In the genomic region with DNA sequence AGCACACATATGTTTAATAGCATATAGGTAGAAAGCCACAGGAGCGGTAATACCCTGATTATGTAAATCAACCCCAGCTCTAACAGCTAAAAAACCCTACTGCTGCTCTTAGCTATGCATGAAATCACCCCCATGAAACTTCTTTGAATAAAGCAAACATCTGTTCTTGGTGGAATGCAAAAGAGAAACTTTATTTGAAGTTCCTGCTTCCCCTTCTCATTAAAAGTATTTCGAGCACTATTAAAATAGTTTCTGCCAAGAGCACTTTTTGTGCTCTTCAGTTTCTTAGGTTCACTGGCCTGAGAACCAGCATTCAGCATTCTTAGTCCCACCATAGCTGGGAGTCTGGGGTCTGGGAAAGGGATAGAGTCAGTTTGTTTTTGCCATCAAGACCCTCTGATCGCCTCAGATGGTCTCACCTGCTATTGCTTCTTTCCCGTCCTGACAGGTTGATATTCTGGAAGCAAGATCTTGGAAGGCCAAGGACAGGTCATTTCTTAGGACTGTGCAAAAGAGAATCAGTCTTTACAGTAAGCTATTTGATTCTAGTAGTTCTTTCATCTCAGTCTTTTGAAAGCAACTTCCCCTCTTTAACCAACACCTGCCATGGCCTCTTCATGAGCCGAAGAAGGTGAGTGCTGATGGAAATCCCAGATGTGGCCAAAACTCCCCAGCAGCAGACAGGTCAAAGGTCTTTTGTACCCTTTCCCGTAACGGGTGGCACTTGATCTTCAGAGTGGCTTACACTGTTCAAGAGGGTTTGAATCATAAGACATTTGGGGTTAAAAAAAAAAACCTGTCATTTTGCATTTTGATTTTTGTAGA, we compare ENCODE assay signal across 9 cellular contexts.
DNase-seq lines count a peak whose midpoint lies in the region; ATAC-seq, FAIRE-seq and TF ChIP-seq lines count a peak whose summit lies in the region.
"Had no signal": no experiment of that assay in that cellular context is flagged by ENCODE, and none has a peak within 500 bp of the region (broad histone marks: within the 10 kb centered on the region; RNA-seq: fewer than 3 reads in every experiment).

No MANE protein-coding gene starts in this region.

- H3K9me3 ChIP-seq in mammary epithelial cell (replicated peaks; ENCODE audit: insufficient read depth, low read length), result no peaks in the 10 kb centered on the region

- CTCF ChIA-PET in mammary epithelial cell (lab: Charles Lee; ENCODE audit: low non-redundant PET), result no interaction called here

- BruUV-seq in mammary epithelial cell (replicated peaks; lab: Mats Ljungman, UMichigan), result no TSS peak

- intact Hi-C loops in mammary epithelial cell (cut with micrococcal nuclease), result no loop called here

- no peak for TF ChIP-seq CTCF in mammary epithelial cell (conservative IDR thresholded peaks at IDR 0.05 in 1 of 2, IDR thresholded peaks at IDR 0.05 in 1 of 2; ENCODE audit: extremely low read depth in 1 of 2, insufficient read depth in 1 of 2, low read depth in 1 of 2, low read length in 2 of 2)

- H3K27me3 ChIP-seq in mammary epithelial cell (ENCODE audit: insufficient read depth, low read length), result no peaks in the 10 kb centered on the region

- H3K4me3 ChIP-seq in mammary epithelial cell (replicated peaks in 1 of 3; ENCODE audit: insufficient read depth in 1 of 3, low read depth in 2 of 3, low read length in 3 of 3), result no peak overlapping the region

- H2AFZ ChIP-seq in mammary epithelial cell (ENCODE audit: low read depth, low read length), result no peak overlapping the region

- no peaks in the 10 kb centered on the region for H3K79me2 ChIP-seq in mammary epithelial cell (ENCODE audit: insufficient read depth, low read length)

- in situ Hi-C loops in mammary epithelial cell (cut with MboI; ENCODE audit: low sequenced_read_pairs in 2 of 2), result no loop called here

- no peak overlapping the region for H3K9ac ChIP-seq in mammary epithelial cell (ENCODE audit: insufficient read depth, low read length)

- no peaks in the 10 kb centered on the region for H3K4me1 ChIP-seq in mammary epithelial cell (ENCODE audit: insufficient read depth, low read length)

- no peak for DNase-seq in GM18507 (ENCODE audit: extremely low spot score, insufficient read length, low read depth)
- no peak for DNase-seq in H54 (ENCODE audit: insufficient read length, low spot score)
- DNase-seq in mammary epithelial cell, result no peak
- no peak for DNase-seq in NCI-H510A (lab: John Stamatoyannopoulos, UW)
- DNase-seq in NCI-H345 treated with DMSO at 0.1 percent for 48 hours (lab: John Stamatoyannopoulos, UW; ENCODE audit: unreplicated experiment), result no peak
- DNase-seq: NCI-H748 treated with DMSO at 0.1 percent for 48 hours had no signal

- no peaks in the 10 kb centered on the region for H3K36me3 ChIP-seq in mammary epithelial cell (ENCODE audit: insufficient read depth, low read length)

- ATAC-seq in GM21381 (IDR thresholded peaks at IDR 0.05; ENCODE audit: unreplicated experiment) (peak; percentile 70), HG03354 (IDR thresholded peaks at IDR 0.05; ENCODE audit: poor library complexity, severe bottlenecking, unreplicated experiment) (peak; percentile 80), esophagus mucosa (peak; percentile 57)

- dilution Hi-C loops in mammary epithelial cell (cut with HindIII; ENCODE audit: low sequenced_read_pairs), result no loop called here

- no peak overlapping the region for H3K27ac ChIP-seq in mammary epithelial cell (ENCODE audit: insufficient read depth, low read depth, low read length)

- H4K20me1 ChIP-seq in mammary epithelial cell (ENCODE audit: insufficient read depth, low read length), result no peaks in the 10 kb centered on the region

- FAIRE-seq in GM18507 (lab: Jason Lieb, UNC) (peak; percentile 94), H54 (lab: Jason Lieb, UNC) (no peak)

- no peak overlapping the region for H3K4me2 ChIP-seq in mammary epithelial cell (ENCODE audit: insufficient read depth, low read depth, low read length)

- no peak for TF ChIP-seq POLR2A in H54 (IDR thresholded peaks at IDR 0.05; ENCODE audit: low read depth, low read length)

- WGBS in mammary epithelial cell (ENCODE audit: low coverage, missing lambda C conversion rate), result 78% methylated on average over 7 of the region's 7 CpGs
